20 cellular contexts compared by ENCODE assay signal in the genomic region with DNA sequence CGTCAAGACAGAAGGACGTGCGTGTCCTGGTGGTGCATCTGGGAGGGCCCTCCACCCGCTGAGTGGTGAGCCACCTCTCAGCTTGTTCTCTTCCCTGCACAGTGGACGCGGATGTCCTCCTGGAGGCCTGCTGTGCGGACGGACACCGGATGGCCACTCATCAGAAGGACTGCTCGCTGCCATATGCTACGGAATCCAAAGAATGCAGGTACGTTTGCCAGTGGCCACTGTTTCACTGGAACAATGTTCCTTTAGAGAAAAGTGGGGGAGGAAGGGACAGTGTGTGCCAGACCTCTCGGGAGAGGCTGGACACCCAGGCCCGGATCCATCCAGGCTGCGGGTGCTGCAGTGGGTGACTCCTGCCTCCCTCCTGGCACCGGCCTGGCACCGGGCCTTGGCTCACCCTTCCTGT. TPM values are rescaled to one million over a fixed set of nuclear protein-coding genes. Genes with fewer than 3 reads are reported as not detected.
DNase-seq lines count a peak whose midpoint lies in the region; ATAC-seq, FAIRE-seq and TF ChIP-seq lines count a peak whose summit lies in the region.
"Had no signal": no experiment of that assay in that cellular context is flagged by ENCODE, and none has a peak within 500 bp of the region (broad histone marks: within the 10 kb centered on the region; RNA-seq: fewer than 3 reads in every experiment).

No MANE protein-coding gene starts in this region.

- intact Hi-C loops in thyroid gland (cut with DNase I) = no loop called here

- peaks cover 36% of the 10 kb centered on the region for H3K4me1 ChIP-seq in astrocyte (ENCODE audit: insufficient read depth, low read length)
- H3K4me1 ChIP-seq in thyroid gland = peaks cover 0 to 5% of the 10 kb centered on the region in 2 donors
- H3K4me1 ChIP-seq: right lobe of liver had no signal

- H3K27ac ChIP-seq in astrocyte (ENCODE audit: low read depth, low read length) = peak overlapping the region; percentile 36
- H3K27ac ChIP-seq in thyroid gland = peak overlapping the region in 1 of 3 donors; percentile 40
- H3K27ac ChIP-seq: BLaER1 treated with 17β-estradiol and CSF1 and Interleukin-3, amounts not matched to agents 10 nM and 100 nM; hepatocyte; right lobe of liver; SK-N-MC had no signal

- peak overlapping the region; percentile 62 for H3K27ac Mint-ChIP-seq in astrocyte (ENCODE audit: unreplicated experiment)
- H3K27ac Mint-ChIP-seq: IgD-negative memory B cell; natural killer cell treated with Interleukin-12 subunit alpha and Interleukin-12 subunit beta and Interleukin-15 and Interleukin-18, amount 100 ng/mL, for 72 hours had no signal

- peaks cover 38% of the 10 kb centered on the region for H3K79me2 ChIP-seq in astrocyte (ENCODE audit: insufficient read depth, low read length)

- FAIRE-seq in astrocyte (lab: Jason Lieb, UNC) = no peak

- peaks cover 28% of the 10 kb centered on the region for H3K4me1 Mint-ChIP-seq in astrocyte (ENCODE audit: low read depth, unreplicated experiment)
- H3K4me1 Mint-ChIP-seq: IgD-negative memory B cell had no signal

- no peak overlapping the region for H3K4me3 Mint-ChIP-seq in astrocyte (ENCODE audit: unreplicated experiment)
- H3K4me3 Mint-ChIP-seq: IgD-negative memory B cell; natural killer cell treated with Interleukin-12 subunit alpha and Interleukin-12 subunit beta and Interleukin-15 and Interleukin-18, amount 100 ng/mL, for 72 hours had no signal

- WGBS in thyroid gland, 2 donors = 67 to 78% methylated on average over 13 to 17 of the region's 17 CpGs

- H2AFZ ChIP-seq in astrocyte (ENCODE audit: low read depth, low read length) = peak overlapping the region; percentile 72
- H2AFZ ChIP-seq: hepatocyte had no signal

- H3K27me3 ChIP-seq in astrocyte (ENCODE audit: insufficient read depth, low read length) (no peaks in the 10 kb centered on the region), thyroid gland (no peaks in the 10 kb centered on the region)
- H3K27me3 ChIP-seq: BLaER1 treated with 17β-estradiol and CSF1 and Interleukin-3, amounts not matched to agents 10 nM and 100 nM; esophagus muscularis mucosa; hepatocyte; right lobe of liver; transverse colon had no signal

- peaks cover 1% of the 10 kb centered on the region for H3K36me3 Mint-ChIP-seq in astrocyte (ENCODE audit: low read depth, unreplicated experiment)
- H3K36me3 Mint-ChIP-seq: natural killer cell treated with Interleukin-12 subunit alpha and Interleukin-12 subunit beta and Interleukin-15 and Interleukin-18, amount 100 ng/mL, for 72 hours had no signal

- peak; percentile 37 for ATAC-seq in left lobe of liver
- ATAC-seq in HG03571 (IDR thresholded peaks at IDR 0.05; ENCODE audit: unreplicated experiment) = no peak
- no peak for ATAC-seq in HG02981 (IDR thresholded peaks at IDR 0.05; ENCODE audit: unreplicated experiment)
- ATAC-seq: natural killer cell treated with Interleukin-12 subunit alpha and Interleukin-12 subunit beta and Interleukin-15 and Interleukin-18, amount 100 ng/mL, for 72 hours had no signal

- peak overlapping the region; percentile 43 for H3K9ac ChIP-seq in astrocyte (ENCODE audit: low read length)
- H3K9ac ChIP-seq: BLaER1 treated with 17β-estradiol and CSF1 and Interleukin-3, amounts not matched to agents 10 nM and 100 nM had no signal

- H3K4me2 ChIP-seq in astrocyte (ENCODE audit: low read length) = peak overlapping the region; percentile 72
- H3K4me2 ChIP-seq: BLaER1 treated with 17β-estradiol and CSF1 and Interleukin-3, amounts not matched to agents 10 nM and 100 nM; hepatocyte had no signal

- TF ChIP-seq CTCF in astrocyte (IDR thresholded peaks at IDR 0.05; ENCODE audit: insufficient read depth, low read depth, low read length) = no peak
- TF ChIP-seq CTCF in thyroid gland (IDR thresholded peaks at IDR 0.05) = no peak

- TF ChIP-seq POLR2A in thyroid gland (IDR thresholded peaks at IDR 0.05) = no peak

- DNase-seq in HT1080 (ENCODE audit: low read depth) = peak; percentile 75
- DNase-seq in astrocyte (ENCODE audit: low read depth) = peak; percentile 65
- no peak for DNase-seq in left lobe of liver (ENCODE audit: low spot score)
- DNase-seq in thyroid gland = peak; percentile 52 to 83
- DNase-seq in mucosa of gallbladder (ENCODE audit: low spot score) = no peak
- DNase-seq: anterior cingulate cortex; DMS79 treated with DMSO at 0.1 percent for 48 hours; NCI-H1105 treated with DMSO at 0.1 percent for 48 hours; right lobe of liver; stimulated activated CD4-positive, alpha-beta T cell treated with anti-CD3 and anti-CD28 coated beads, Interleukin-4, amount 100 ng/mL, for 1 hour; transverse colon had no signal

- no peaks in the 10 kb centered on the region for H3K36me3 ChIP-seq in astrocyte (ENCODE audit: insufficient read depth, low read length)
- no peaks in the 10 kb centered on the region for H3K36me3 ChIP-seq in thyroid gland
- H3K36me3 ChIP-seq: right lobe of liver, transverse colon had no signal

- H3K4me3 ChIP-seq in astrocyte (ENCODE audit: insufficient read depth, low read depth, low read length) (no peak overlapping the region), thyroid gland (replicated peaks in 1 of 3) (no peak overlapping the region)
- H3K4me3 ChIP-seq: BLaER1 treated with 17β-estradiol and CSF1 and Interleukin-3, amounts not matched to agents 10 nM and 100 nM; esophagus muscularis mucosa; hepatocyte; right lobe of liver; SK-N-MC; transverse colon had no signal

- H3K27me3 Mint-ChIP-seq in astrocyte (ENCODE audit: low read depth, unreplicated experiment) = peaks cover 3% of the 10 kb centered on the region

- peaks cover 3% of the 10 kb centered on the region for H4K20me1 ChIP-seq in astrocyte (ENCODE audit: insufficient read depth, low read length)

- H3K9me3 Mint-ChIP-seq in astrocyte (ENCODE audit: unreplicated experiment) = no peaks in the 10 kb centered on the region
- H3K9me3 Mint-ChIP-seq: IgD-negative memory B cell; natural killer cell treated with Interleukin-12 subunit alpha and Interleukin-12 subunit beta and Interleukin-15 and Interleukin-18, amount 100 ng/mL, for 72 hours had no signal

- H3K9me3 ChIP-seq in astrocyte (ENCODE audit: insufficient read depth, low read depth, low read length) = no peaks in the 10 kb centered on the region
- H3K9me3 ChIP-seq in thyroid gland = no peaks in the 10 kb centered on the region
- H3K9me3 ChIP-seq: BLaER1 treated with 17β-estradiol and CSF1 and Interleukin-3, amounts not matched to agents 10 nM and 100 nM; esophagus muscularis mucosa; right lobe of liver; transverse colon had no signal

RNA-seq across cellular contexts. Expression of a gene that starts 15.9 kb away (rescaled TPM):
- 0.90 and 2.3 TPM in 2 replicates for total RNA-seq in HT1080 (2014; rRNA removed; shearing (Covaris generic))
- polyA plus RNA-seq in HT1080 (2015; cell fraction: cytosol; rRNA removed) = 1.3 and 3.8 TPM in 2 replicates
- polyA plus RNA-seq in HT1080 (2015; cell fraction: nucleus; rRNA removed) = 1.7 and 4.5 TPM in 2 replicates
- total RNA-seq in astrocyte = 69.2 and 72.5 TPM in 2 replicates
- total RNA-seq in left lobe of liver = 3.8 TPM
- total RNA-seq in thyroid gland = 100 to 1,000 TPM in 3 of 4 donors, 10 to 100 TPM in 1; 52.3 to 199 (median 163) TPM
- 427 TPM for total RNA-seq in mucosa of gallbladder
- total RNA-seq: activated CD8-positive, alpha-beta memory T cell treated with anti-CD3 and anti-CD28 coated beads for 36 hours; natural killer cell treated with Interleukin-12 subunit alpha and Interleukin-12 subunit beta and Interleukin-15 and Interleukin-18, amount 100 ng/mL, for 72 hours had no signal
- polyA plus RNA-seq: IgD-negative memory B cell had no signal

Comparison
In these comparisons a context has a peak if more than half of its experiments do, and no peak if none do; other contexts are left out.
1. DNase-seq: peak in HT1080 (single experiment), astrocyte (single experiment) and thyroid gland (2 of 2); none in left lobe of liver (single experiment) and mucosa of gallbladder (single experiment).
2. RNA of a gene that starts 15.9 kb away (total RNA-seq): 427 TPM in mucosa of gallbladder (single experiment), 52.3 to 199 TPM in thyroid gland and 69.2 to 72.5 TPM in astrocyte; 3.8 TPM in left lobe of liver (single experiment) and 0.90 to 2.3 TPM in HT1080; every median in the first group is over 10 times any median in the second.